40 cellular contexts compared by ENCODE assay signal in genomic region chr6:25689966-25690365, GRCh38. TPM values are rescaled to one million over a fixed set of nuclear protein-coding genes. Genes with fewer than 3 reads are reported as not detected.
"Had no signal": no experiment of that assay in that cellular context is flagged by ENCODE, and none has a peak within 500 bp of the region (broad histone marks: within the 10 kb centered on the region; RNA-seq: fewer than 3 reads in every experiment).

No MANE protein-coding gene starts in this region.

- H3K4me1 ChIP-seq: SJSA1 had no signal

- H3K9me3 ChIP-seq: MG63, SJSA1, SK-N-SH had no signal

- H3K27ac Mint-ChIP-seq: activated B cell treated with CpG ODN at 0.5 μM for 24 hours; activated CD4-positive, alpha-beta memory T cell treated with anti-CD3 and anti-CD28 coated beads, Interleukin-2, amount 10 ng/mL, durations not matched to agents 7 days and 5 days; activated naive CD8-positive, alpha-beta T cell treated with anti-CD3 and anti-CD28 coated beads for 36 hours; activated T-cell treated with anti-CD3 and anti-CD28 coated beads, Interleukin-2, amount 50 U/mL, for 72 hours; activated T-helper 17 cell treated with anti-CD3 and anti-CD28 coated beads, Interleukin-2, amount 50 U/mL, for 72 hours; T-cell; T-helper 17 cell had no signal

- H3K9ac ChIP-seq: SK-N-SH had no signal

- ATAC-seq: activated T-cell treated with anti-CD3 and anti-CD28 coated beads, Interleukin-2, amount 50 U/mL, for 72 hours; activated T-helper 17 cell treated with anti-CD3 and anti-CD28 coated beads, Interleukin-2, amount 50 U/mL, for 72 hours; Panc1; T-cell; T-helper 17 cell had no signal

- H3K36me3 Mint-ChIP-seq: activated naive CD8-positive, alpha-beta T cell treated with anti-CD3 and anti-CD28 coated beads for 36 hours had no signal

- H3K36me3 ChIP-seq: brain microvascular endothelial cell, cardiac muscle cell, MG63, SJSA1 had no signal

- H3K27ac ChIP-seq: brain microvascular endothelial cell, cardiac muscle cell, SJSA1, VCaP had no signal

- H3K4me1 Mint-ChIP-seq: activated B cell treated with CpG ODN at 0.5 μM for 24 hours; activated CD4-positive, alpha-beta memory T cell treated with anti-CD3 and anti-CD28 coated beads, Interleukin-2, amount 10 ng/mL, durations not matched to agents 7 days and 5 days; activated naive CD8-positive, alpha-beta T cell treated with anti-CD3 and anti-CD28 coated beads for 36 hours; activated T-helper 17 cell treated with anti-CD3 and anti-CD28 coated beads, Interleukin-2, amount 50 U/mL, for 72 hours; central memory CD8-positive, alpha-beta T cell; T-cell; T-helper 17 cell had no signal

- H3K9me3 Mint-ChIP-seq: activated CD4-positive, alpha-beta memory T cell treated with anti-CD3 and anti-CD28 coated beads, Interleukin-2, amount 10 ng/mL, durations not matched to agents 7 days and 5 days; activated naive CD8-positive, alpha-beta T cell treated with anti-CD3 and anti-CD28 coated beads for 36 hours; activated T-helper 17 cell treated with anti-CD3 and anti-CD28 coated beads, Interleukin-2, amount 50 U/mL, for 72 hours had no signal

- H3K27me3 ChIP-seq: brain microvascular endothelial cell, cardiac muscle cell, MG63, SJSA1 had no signal

- DNase-seq: activated B cell treated with CpG ODN at 0.5 μM for 24 hours; activated CD4-positive, alpha-beta memory T cell treated with anti-CD3 and anti-CD28 coated beads, Interleukin-2, amount 10 ng/mL, durations not matched to agents 7 days and 5 days; activated CD4-positive, alpha-beta T cell treated with anti-CD3 and anti-CD28 coated beads for 4 hours; activated CD4-positive, CD25-positive, alpha-beta regulatory T cell treated with anti-CD3 and anti-CD28 coated beads, Interleukin-2, amount 50 U/mL, for 72 hours; activated effector memory CD4-positive, alpha-beta T cell treated with anti-CD3 and anti-CD28 coated beads, Interleukin-2, amount 50 U/mL, for 16 hours; activated naive CD4-positive, alpha-beta T cell; activated naive CD4-positive, alpha-beta T cell treated with anti-CD3 and anti-CD28 coated beads, Interleukin-2, amount 50 U/mL, for 16 hours; activated naive CD8-positive, alpha-beta T cell treated with anti-CD3 and anti-CD28 coated beads for 36 hours; activated T-cell treated with anti-CD3 and anti-CD28 coated beads, Interleukin-2, amount 50 U/mL, for 1 hour; activated T-cell treated with anti-CD3 and anti-CD28 coated beads, Interleukin-2, amount 50 U/mL, for 72 hours; amniotic stem cell; aorta; brain microvascular endothelial cell; IMR-90; Karpas-422; KBM-7; MG63; NCI-H1048; NCI-H1105 treated with DMSO at 0.1 percent for 48 hours; NCI-H146; NCI-H187; NCI-H2029 treated with DMSO at 0.1 percent for 48 hours; NCI-H2107; NCI-H226; NCI-H446 treated with DMSO at 0.1 percent for 48 hours; NCI-H524; SHP77 treated with DMSO at 0.1 percent for 48 hours; SK-N-SH; T-cell; T-helper 17 cell; T-helper 9 cell had no signal

- H3K4me3 ChIP-seq: cardiac muscle cell, MG63, SJSA1 had no signal

- H3K4me3 Mint-ChIP-seq: activated B cell treated with CpG ODN at 0.5 μM for 24 hours; activated CD4-positive, alpha-beta memory T cell treated with anti-CD3 and anti-CD28 coated beads, Interleukin-2, amount 10 ng/mL, durations not matched to agents 7 days and 5 days; activated naive CD8-positive, alpha-beta T cell treated with anti-CD3 and anti-CD28 coated beads for 36 hours; activated T-cell treated with anti-CD3 and anti-CD28 coated beads, Interleukin-2, amount 50 U/mL, for 72 hours; activated T-helper 17 cell treated with anti-CD3 and anti-CD28 coated beads, Interleukin-2, amount 50 U/mL, for 72 hours; central memory CD8-positive, alpha-beta T cell; T-cell; T-helper 17 cell had no signal

- H3K4me2 ChIP-seq: SK-N-SH had no signal

RNA-seq across cellular contexts. Expression of gene SCGN, which starts 38.0 kb away (rescaled TPM):
- total RNA-seq: activated B cell treated with CpG ODN at 0.5 μM for 24 hours; activated CD4-positive, alpha-beta memory T cell treated with anti-CD3 and anti-CD28 coated beads, Interleukin-2, amount 10 ng/mL, durations not matched to agents 7 days and 5 days; activated CD8-positive, alpha-beta memory T cell treated with anti-CD3 and anti-CD28 coated beads for 36 hours; activated naive CD8-positive, alpha-beta T cell treated with anti-CD3 and anti-CD28 coated beads for 36 hours; activated T-cell treated with anti-CD3 and anti-CD28 coated beads, Interleukin-2, amount 50 U/mL, for 72 hours; activated T-helper 17 cell treated with anti-CD3 and anti-CD28 coated beads, Interleukin-2, amount 50 U/mL, for 72 hours; aorta; cardiac muscle cell; chondrocyte; IMR-90; RPMI7951; SJSA1; T-cell; T-helper 17 cell had no signal
- polyA plus RNA-seq: cardiac muscle cell, IMR-90, SK-N-SH had no signal
